Comparison of ENCODE assay signal across 9 cellular contexts in the genomic region with DNA sequence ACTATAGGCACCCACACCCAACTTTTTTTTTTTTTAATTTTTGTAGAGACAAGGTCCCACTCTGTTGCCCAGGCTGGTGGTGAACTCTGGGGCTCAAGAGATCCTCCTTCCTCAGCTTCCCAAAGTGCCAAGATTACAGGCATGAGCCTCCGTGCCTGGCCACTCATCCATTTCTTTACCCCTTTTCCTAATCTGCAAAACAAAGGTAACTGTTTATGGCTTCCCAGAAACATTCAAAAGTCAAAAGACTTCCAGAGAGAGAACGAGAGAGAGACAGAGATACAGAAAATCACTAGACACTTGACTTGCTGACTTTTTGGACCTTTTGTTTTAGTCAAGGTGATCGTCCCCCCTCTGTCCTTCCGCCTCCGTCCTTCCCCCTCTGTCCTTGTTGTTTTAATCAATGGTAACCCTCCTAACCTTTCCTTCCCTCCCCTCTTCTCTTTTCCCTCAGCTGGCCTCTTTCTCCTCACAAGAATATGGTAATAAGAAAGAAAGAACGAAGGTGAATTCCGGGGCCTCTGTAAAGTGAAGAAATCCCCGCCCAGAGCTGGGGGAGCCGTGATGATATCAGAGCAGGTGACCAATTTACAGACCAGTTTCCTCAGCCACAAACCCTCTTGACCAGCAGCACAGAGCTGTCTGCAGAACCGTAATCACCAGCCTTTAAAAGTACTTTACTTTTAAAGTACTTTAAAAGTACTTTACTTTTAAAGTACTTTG. TPM values are rescaled to one million over a fixed set of nuclear protein-coding genes. Genes with fewer than 3 reads are reported as not detected.
DNase-seq lines count a peak whose midpoint lies in the region; ATAC-seq and TF ChIP-seq lines count a peak whose summit lies in the region.
"Had no signal": no experiment of that assay in that cellular context is flagged by ENCODE, and none has a peak within 500 bp of the region (broad histone marks: within the 10 kb centered on the region; RNA-seq: fewer than 3 reads in every experiment).

No MANE protein-coding gene starts in this region.

- H3K4me1 ChIP-seq in spleen, result peaks cover 0 to 76% (median 42%) of the 10 kb centered on the region in 6 donors
- H3K4me1 ChIP-seq: SJSA1 had no signal

- no peak for TF ChIP-seq POLR2A in spleen (IDR thresholded peaks at IDR 0.05)

- peaks cover 46% of the 10 kb centered on the region for H3K4me1 Mint-ChIP-seq in activated naive CD8-positive, alpha-beta T cell treated with anti-CD3 and anti-CD28 coated beads, Interleukin-2, amount 50 U/mL, for 24 hours
- H3K4me1 Mint-ChIP-seq in neural crest cell, result peaks cover 19% of the 10 kb centered on the region

- DNase-seq in activated naive CD8-positive, alpha-beta T cell treated with anti-CD3 and anti-CD28 coated beads, Interleukin-2, amount 50 U/mL, for 24 hours, result no peak
- DNase-seq in neural crest cell (ENCODE audit: low read depth, low spot score), result no peak
- DNase-seq in left colon, result no peak
- DNase-seq in AG20443 (ENCODE audit: low spot score), result no peak
- no peak for DNase-seq in spleen
- DNase-seq in HuH-7.5 (ENCODE audit: low spot score), result no peak

- no peaks in the 10 kb centered on the region for H3K36me3 ChIP-seq in spleen
- H3K36me3 ChIP-seq: SJSA1 had no signal

- no peaks in the 10 kb centered on the region for H3K9me3 Mint-ChIP-seq in activated naive CD8-positive, alpha-beta T cell treated with anti-CD3 and anti-CD28 coated beads, Interleukin-2, amount 50 U/mL, for 24 hours
- peaks cover 3% of the 10 kb centered on the region for H3K9me3 Mint-ChIP-seq in neural crest cell

- no peaks in the 10 kb centered on the region for H3K27me3 ChIP-seq in spleen (replicated peaks in 1 of 7)
- H3K27me3 ChIP-seq: SJSA1 had no signal

- ATAC-seq in GM18867 (IDR thresholded peaks at IDR 0.05; ENCODE audit: unreplicated experiment) (peak; percentile 38), HG02852 (IDR thresholded peaks at IDR 0.05; ENCODE audit: unreplicated experiment) (peak; percentile 52), left colon (no peak)
- no peak for ATAC-seq in activated naive CD8-positive, alpha-beta T cell treated with anti-CD3 and anti-CD28 coated beads, Interleukin-2, amount 50 U/mL, for 24 hours

- H3K9me3 ChIP-seq in spleen, result no peaks in the 10 kb centered on the region
- H3K9me3 ChIP-seq: SJSA1 had no signal

- no peak overlapping the region for H3K4me3 ChIP-seq in spleen
- H3K4me3 ChIP-seq: SJSA1 had no signal

- peak overlapping the region; percentile 70 for H3K27ac Mint-ChIP-seq in activated naive CD8-positive, alpha-beta T cell treated with anti-CD3 and anti-CD28 coated beads, Interleukin-2, amount 50 U/mL, for 24 hours
- peak overlapping the region; percentile 36 for H3K27ac Mint-ChIP-seq in neural crest cell (ENCODE audit: unreplicated experiment)

- H3K27me3 Mint-ChIP-seq in activated naive CD8-positive, alpha-beta T cell treated with anti-CD3 and anti-CD28 coated beads, Interleukin-2, amount 50 U/mL, for 24 hours, result no peaks in the 10 kb centered on the region
- H3K27me3 Mint-ChIP-seq in neural crest cell (ENCODE audit: low read depth), result no peaks in the 10 kb centered on the region

- no peak overlapping the region for H3K27ac ChIP-seq in spleen
- H3K27ac ChIP-seq: SJSA1 had no signal

- TF ChIP-seq CTCF in neural crest cell (conservative IDR thresholded peaks at IDR 0.05) (no peak), spleen (IDR thresholded peaks at IDR 0.05 in 8 of 11, conservative IDR thresholded peaks at IDR 0.05 in 3 of 11) (no peak)

- intact Hi-C loops in left colon (cut with DNase I, micrococcal nuclease), result no loop called here
- intact Hi-C loops in spleen (cut with DNase I; ENCODE audit: low total_unique reads), result no loop called here

- H3K36me3 Mint-ChIP-seq in activated naive CD8-positive, alpha-beta T cell treated with anti-CD3 and anti-CD28 coated beads, Interleukin-2, amount 50 U/mL, for 24 hours (ENCODE audit: low read depth), result peaks cover 18% of the 10 kb centered on the region
- H3K36me3 Mint-ChIP-seq in neural crest cell (ENCODE audit: low read depth), result no peaks in the 10 kb centered on the region

- H3K4me3 Mint-ChIP-seq in activated naive CD8-positive, alpha-beta T cell treated with anti-CD3 and anti-CD28 coated beads, Interleukin-2, amount 50 U/mL, for 24 hours, result peak overlapping the region; percentile 18
- no peak overlapping the region for H3K4me3 Mint-ChIP-seq in neural crest cell

- WGBS in spleen, 5 donors, result 45 to 66% (median 61%) methylated on average over 10 of the region's 10 CpGs

RNA-seq across cellular contexts. Expression of gene KLHL6, which starts 21.9 kb away (rescaled TPM):
- 0.11 and 0.12 TPM in 2 replicates for total RNA-seq in neural crest cell
- 1 to 10 TPM; 1.9 to 3.6 TPM for total RNA-seq in left colon
- total RNA-seq in spleen, result 10 to 100 TPM; 29.4 to 51.8 (median 37.3) TPM
- polyA plus RNA-seq in spleen, result 10 to 100 TPM; 10.8 to 15.4 (median 15.0) TPM
- total RNA-seq: SJSA1 had no signal

Comparison
In these comparisons a context has a peak if more than half of its experiments do, and no peak if none do; other contexts are left out.
1. ATAC-seq: peak in GM18867 (single experiment) and HG02852 (single experiment); none in activated naive CD8-positive, alpha-beta T cell treated with anti-CD3 and anti-CD28 coated beads, Interleukin-2, amount 50 U/mL, for 24 hours (single experiment) and left colon (single experiment).
2. RNA of gene KLHL6, which starts 21.9 kb away (total RNA-seq): 29.4 to 51.8 TPM in spleen; 1.9 to 3.6 TPM in left colon and 0.11 to 0.12 TPM in neural crest cell; every median in the first group is over 4 times any median in the second.